8 cellular contexts compared by ENCODE assay signal in genomic region chr14:45252356-45253069, GRCh38. TPM values are rescaled to one million over a fixed set of nuclear protein-coding genes. Genes with fewer than 3 reads are reported as not detected.
DNase-seq lines count a peak whose midpoint lies in the region; ATAC-seq and TF ChIP-seq lines count a peak whose summit lies in the region.

No MANE protein-coding gene starts in this region.

- no peaks in the 10 kb centered on the region for H3K27me3 ChIP-seq in left lung

- CTCF ChIA-PET in GM10248 (lab: Yijun Ruan, JAX) = interaction anchor here (0.6 to 4.1 kb wide), 21 partner anchors 8 to 357 kb away, joined by 3 to 18 read pairs (median 4); a partner anchor contains a TSS

- H3K4me1 ChIP-seq in ES-I3 (ENCODE audit: insufficient read depth, low read length) (no peaks in the 10 kb centered on the region), left lung (peaks cover 5 to 61% of the 10 kb centered on the region in 2 donors)

- DNase-seq in NCI-H128 (lab: John Stamatoyannopoulos, UW; ENCODE audit: unreplicated experiment) = peak; percentile 16
- DNase-seq in astrocyte of the cerebellum (ENCODE audit: low read depth) = no peak
- DNase-seq in left lung = no peak
- no peak for DNase-seq in substantia nigra (lab: John Stamatoyannopoulos, UW)
- DNase-seq in islet precursor cell = no peak
- no peak for DNase-seq in GM10248 (ENCODE audit: extremely low spot score)
- DNase-seq in SW 1271 (lab: John Stamatoyannopoulos, UW) = no peak

- H3K36me3 ChIP-seq in ES-I3 (ENCODE audit: insufficient read depth, low read length) (no peaks in the 10 kb centered on the region), left lung (no peaks in the 10 kb centered on the region)

- peak overlapping the region; percentile 95 for H3K9ac ChIP-seq in ES-I3 (ENCODE audit: low read depth, low read length)

- in situ Hi-C loops in astrocyte of the cerebellum (cut with HindIII; ENCODE audit: low sequenced_read_pairs) = loop anchor here (25.0 kb wide), 1 partner anchor 340 kb away; no protein-coding TSS in a partner anchor

- intact Hi-C loops in left lung (cut with DNase I) = no loop called here

- TF ChIP-seq CTCF in astrocyte of the cerebellum (IDR thresholded peaks at IDR 0.05; ENCODE audit: low read depth, low read length, missing control alignments) = no peak
- TF ChIP-seq CTCF in left lung (IDR thresholded peaks at IDR 0.05) = no peak
- no peak for TF ChIP-seq CTCF in GM10248 (IDR thresholded peaks at IDR 0.05; ENCODE audit: control extremely low read depth, extremely low read depth, low read depth, missing control alignments)

- H3K4me3 ChIP-seq in astrocyte of the cerebellum (ENCODE audit: low read depth, low read length) (peak overlapping the region; percentile 84), left lung (peak overlapping the region; percentile 66 to 68)

- ATAC-seq in left lung = peak; percentile 4

- peak overlapping the region; percentile 94 to 95 for H3K27ac ChIP-seq in left lung
- peak overlapping the region; percentile 85 for H3K27ac ChIP-seq in substantia nigra (ENCODE audit: low read depth, low read length, poor library complexity, severe bottlenecking)

- POLR2A ChIA-PET in GM10248 (lab: Yijun Ruan, JAX) = no interaction called here

- no peaks in the 10 kb centered on the region for H3K9me3 ChIP-seq in ES-I3 (ENCODE audit: control insufficient read depth, insufficient read depth, low read length)
- H3K9me3 ChIP-seq in left lung = peaks cover 0 to 5% of the 10 kb centered on the region in 2 donors

RNA-seq across cellular contexts. Expression of gene MIS18BP1, which starts 0.5 kb away (rescaled TPM):
- 10 to 100 TPM; 22.2 to 22.3 TPM for total RNA-seq in left lung
